Comparison of ENCODE assay signal across 13 cellular contexts in genomic region chr2:72999729-73000725, GRCh38.
A peak's percentile ranks its signal among the peaks of the same experiment; 100 is the strongest.
DNase-seq lines count a peak whose midpoint lies in the region; ATAC-seq, FAIRE-seq and TF ChIP-seq lines count a peak whose summit lies in the region.
"Had no signal": no experiment of that assay in that cellular context is flagged by ENCODE, and none has a peak within 500 bp of the region (broad histone marks: within the 10 kb centered on the region; RNA-seq: fewer than 3 reads in every experiment).

No MANE protein-coding gene starts in this region.

- peaks cover 15% of the 10 kb centered on the region for H3K4me1 ChIP-seq in astrocyte (ENCODE audit: insufficient read depth, low read length)
- peaks cover 12% of the 10 kb centered on the region for H3K4me1 ChIP-seq in hepatocyte (ENCODE audit: insufficient read depth)
- H3K4me1 ChIP-seq: upper lobe of right lung had no signal

- no peaks in the 10 kb centered on the region for H3K9me2 ChIP-seq in hepatocyte (replicated peaks; ENCODE audit: insufficient read depth)

- no peak overlapping the region for H3K9ac ChIP-seq in astrocyte (ENCODE audit: low read length)
- H3K9ac ChIP-seq: BLaER1 treated with 17β-estradiol and CSF1 and Interleukin-3, amounts not matched to agents 10 nM and 100 nM had no signal

- TF ChIP-seq CTCF in astrocyte (IDR thresholded peaks at IDR 0.05; ENCODE audit: insufficient read depth, low read depth, low read length) (no peak), hepatocyte (IDR thresholded peaks at IDR 0.05; ENCODE audit: poor library complexity) (no peak)

- H3K27me3 Mint-ChIP-seq in astrocyte (ENCODE audit: low read depth, unreplicated experiment): peaks cover under 1% of the 10 kb centered on the region

- DNase-seq in A172 (ENCODE audit: low spot score): peak; percentile 84
- peak; percentile 30 for DNase-seq in H7
- DNase-seq in astrocyte (ENCODE audit: low read depth): peak; percentile 72
- DNase-seq in hepatocyte (ENCODE audit: low spot score): peak; percentile 3
- no peak for DNase-seq in DMS153 treated with DMSO at 0.1 percent for 48 hours (lab: John Stamatoyannopoulos, UW; ENCODE audit: unreplicated experiment)
- DNase-seq in NCI-H524 (lab: John Stamatoyannopoulos, UW): no peak
- DNase-seq in OCI-M2 (lab: John Stamatoyannopoulos, UW; ENCODE audit: unreplicated experiment): no peak
- DNase-seq: activated naive CD4-positive, alpha-beta T cell treated with anti-CD3 and anti-CD28 coated beads for 36 hours; hypothalamus; Karpas-422; upper lobe of right lung had no signal

- no peak overlapping the region for H3K4me3 Mint-ChIP-seq in astrocyte (ENCODE audit: unreplicated experiment)
- H3K4me3 Mint-ChIP-seq: activated naive CD4-positive, alpha-beta T cell treated with anti-CD3 and anti-CD28 coated beads for 36 hours had no signal

- no peak for ATAC-seq in HG03565 (IDR thresholded peaks at IDR 0.05; ENCODE audit: unreplicated experiment)
- ATAC-seq: upper lobe of right lung had no signal

- H3K9me3 ChIP-seq in astrocyte (ENCODE audit: insufficient read depth, low read depth, low read length): no peaks in the 10 kb centered on the region
- no peaks in the 10 kb centered on the region for H3K9me3 ChIP-seq in hepatocyte (ENCODE audit: low read depth)
- H3K9me3 ChIP-seq: BLaER1 treated with 17β-estradiol and CSF1 and Interleukin-3, amounts not matched to agents 10 nM and 100 nM; upper lobe of right lung had no signal

- H2AFZ ChIP-seq in astrocyte (ENCODE audit: low read depth, low read length) (no peak overlapping the region), hepatocyte (no peak overlapping the region)

- no peak overlapping the region for H3K4me3 ChIP-seq in H7 (ENCODE audit: insufficient read depth, low read depth, low read length)
- H3K4me3 ChIP-seq in astrocyte (ENCODE audit: insufficient read depth, low read depth, low read length): no peak overlapping the region
- no peak overlapping the region for H3K4me3 ChIP-seq in hepatocyte
- H3K4me3 ChIP-seq: BLaER1 treated with 17β-estradiol and CSF1 and Interleukin-3, amounts not matched to agents 10 nM and 100 nM; upper lobe of right lung had no signal

- H3K9me3 Mint-ChIP-seq in astrocyte (ENCODE audit: unreplicated experiment): no peaks in the 10 kb centered on the region
- H3K9me3 Mint-ChIP-seq: activated naive CD4-positive, alpha-beta T cell treated with anti-CD3 and anti-CD28 coated beads for 36 hours had no signal

- H3K79me2 ChIP-seq in astrocyte (ENCODE audit: insufficient read depth, low read length): no peaks in the 10 kb centered on the region
- no peaks in the 10 kb centered on the region for H3K79me2 ChIP-seq in hepatocyte

- H3K4me2 ChIP-seq in astrocyte (ENCODE audit: low read length) (peak overlapping the region; percentile 64), hepatocyte (no peak overlapping the region)
- H3K4me2 ChIP-seq: BLaER1 treated with 17β-estradiol and CSF1 and Interleukin-3, amounts not matched to agents 10 nM and 100 nM had no signal

- H3K27me3 ChIP-seq in H7 (ENCODE audit: control insufficient read depth, insufficient read depth, low read length) (no peaks in the 10 kb centered on the region), astrocyte (ENCODE audit: insufficient read depth, low read length) (no peaks in the 10 kb centered on the region), hepatocyte (no peaks in the 10 kb centered on the region)
- H3K27me3 ChIP-seq: BLaER1 treated with 17β-estradiol and CSF1 and Interleukin-3, amounts not matched to agents 10 nM and 100 nM; upper lobe of right lung had no signal

- H4K20me1 ChIP-seq in astrocyte (ENCODE audit: insufficient read depth, low read length): no peaks in the 10 kb centered on the region
- H4K20me1 ChIP-seq in hepatocyte (ENCODE audit: insufficient read depth, poor library complexity, severe bottlenecking): no peaks in the 10 kb centered on the region

- WGBS in hepatocyte (ENCODE audit: low lambda C conversion rate, missing lambda C conversion rate): 91% methylated on average over 13 of the region's 13 CpGs

- no peaks in the 10 kb centered on the region; the same call in none of the 2 replicates for H3K36me3 ChIP-seq in H7 (replicated peaks; ENCODE audit: control insufficient read depth, insufficient read depth, low read length)
- no peaks in the 10 kb centered on the region for H3K36me3 ChIP-seq in astrocyte (ENCODE audit: insufficient read depth, low read length)
- H3K36me3 ChIP-seq in hepatocyte (replicated peaks; ENCODE audit: insufficient read depth, low read depth): no peaks in the 10 kb centered on the region
- H3K36me3 ChIP-seq: upper lobe of right lung had no signal

- H3K27ac Mint-ChIP-seq in astrocyte (ENCODE audit: unreplicated experiment): no peak overlapping the region
- H3K27ac Mint-ChIP-seq: activated naive CD4-positive, alpha-beta T cell treated with anti-CD3 and anti-CD28 coated beads for 36 hours had no signal

- H3K36me3 Mint-ChIP-seq in astrocyte (ENCODE audit: low read depth, unreplicated experiment): peaks cover 12% of the 10 kb centered on the region

- H3K27ac ChIP-seq in astrocyte (ENCODE audit: low read depth, low read length): peak overlapping the region; percentile 10
- peak overlapping the region; percentile 73 for H3K27ac ChIP-seq in hepatocyte
- H3K27ac ChIP-seq: BLaER1 treated with 17β-estradiol and CSF1 and Interleukin-3, amounts not matched to agents 10 nM and 100 nM; upper lobe of right lung had no signal

- FAIRE-seq in astrocyte (lab: Jason Lieb, UNC): no peak

- peaks cover 10% of the 10 kb centered on the region for H3K4me1 Mint-ChIP-seq in astrocyte (ENCODE audit: low read depth, unreplicated experiment)

Comparison
In these comparisons a context has a peak if more than half of its experiments do, and no peak if none do; other contexts are left out.
1. DNase-seq: peak in A172 (single experiment), H7 (single experiment), astrocyte (single experiment) and hepatocyte (single experiment); none in DMS153 treated with DMSO at 0.1 percent for 48 hours (single experiment), NCI-H524 (0 of 2) and OCI-M2 (single experiment).